26 cellular contexts compared by ENCODE assay signal in genomic region chr3:182242563-182242962, GRCh38.
A peak's percentile ranks its signal among the peaks of the same experiment; 100 is the strongest.
DNase-seq lines count a peak whose midpoint lies in the region; ATAC-seq and TF ChIP-seq lines count a peak whose summit lies in the region.
"Had no signal": no experiment of that assay in that cellular context is flagged by ENCODE, and none has a peak within 500 bp of the region (broad histone marks: within the 10 kb centered on the region; RNA-seq: fewer than 3 reads in every experiment).

No MANE protein-coding gene starts in this region.

- H3K36me3 Mint-ChIP-seq in activated naive CD4-positive, alpha-beta T cell treated with anti-CD3 and anti-CD28 coated beads, Interleukin-2, amount 50 U/mL, for 72 hours, result no peaks in the 10 kb centered on the region
- H3K36me3 Mint-ChIP-seq: activated CD8-positive, alpha-beta memory T cell treated with anti-CD3 and anti-CD28 coated beads, Interleukin-2, amount 10 ng/mL, durations not matched to agents 7 days and 5 days; natural killer cell; WTC11 had no signal

- H3K4me1 ChIP-seq in SK-N-SH (ENCODE audit: control insufficient read depth in 1 of 2, insufficient read depth in 2 of 2, low read depth in 1 of 2, low read length in 1 of 2) (peaks cover 0 to 9% of the 10 kb centered on the region in 2 experiments; a peak in 2 of 4 replicates), muscle layer of duodenum (ENCODE audit: control insufficient read depth in 1 of 2, insufficient read depth in 2 of 2, low read length in 2 of 2) (peaks cover 0 to 7% of the 10 kb centered on the region in 2 donors), uterus (peaks cover 0 to 4% of the 10 kb centered on the region in 2 donors)
- H3K4me1 ChIP-seq: colonic mucosa, upper lobe of left lung had no signal

- H3K27me3 ChIP-seq in SK-N-SH (ENCODE audit: insufficient read depth) (no peaks in the 10 kb centered on the region), dorsolateral prefrontal cortex (no peaks in the 10 kb centered on the region), muscle layer of duodenum (ENCODE audit: low read depth, low read length) (no peaks in the 10 kb centered on the region), uterus (no peaks in the 10 kb centered on the region)
- H3K27me3 ChIP-seq: colonic mucosa, esophagus squamous epithelium, MG63, SJCRH30, upper lobe of left lung had no signal

- H3K4me3 ChIP-seq in SK-N-SH (ENCODE audit: low read depth in 2 of 2, low read length in 1 of 2) (no peak overlapping the region), dorsolateral prefrontal cortex (peak overlapping the region in 8 of 59 donors; percentile 8 to 41 (median 32)), muscle layer of duodenum (ENCODE audit: low read depth in 1 of 2, low read length in 2 of 2) (no peak overlapping the region), uterus (no peak overlapping the region)
- H3K4me3 ChIP-seq: colonic mucosa, esophagus squamous epithelium, MG63, SJCRH30, upper lobe of left lung had no signal

- H3K27ac Mint-ChIP-seq in activated naive CD4-positive, alpha-beta T cell treated with anti-CD3 and anti-CD28 coated beads, Interleukin-2, amount 50 U/mL, for 72 hours, result no peak overlapping the region
- H3K27ac Mint-ChIP-seq: activated CD8-positive, alpha-beta memory T cell treated with anti-CD3 and anti-CD28 coated beads, Interleukin-2, amount 10 ng/mL, durations not matched to agents 7 days and 5 days; natural killer cell; WTC11 had no signal

- H3K9ac ChIP-seq in SK-N-SH, result no peak overlapping the region

- TF ChIP-seq EP300 in SK-N-SH (IDR thresholded peaks at IDR 0.05; ENCODE audit: borderline replicate concordance in 1 of 2, low read depth in 1 of 2, low read length in 1 of 2), result no peak

- intact Hi-C loops in dorsolateral prefrontal cortex (cut with DNase I) (loop anchor here (1.0 to 10.0 kb wide), 4 partner anchors 148 to 516 kb away; no protein-coding TSS in a partner anchor), uterus (cut with DNase I; ENCODE audit: low total_unique reads) (no loop called here)

- no peak for TF ChIP-seq RAD21 in SK-N-SH (IDR thresholded peaks at IDR 0.05; ENCODE audit: low read length)

- POLR2A ChIA-PET in SK-N-SH (lab: Yijun Ruan, JAX), result no interaction called here

- no peaks in the 10 kb centered on the region for H3K79me2 ChIP-seq in SK-N-SH (ENCODE audit: insufficient read depth)

- H3K9me3 ChIP-seq in SK-N-SH (no peaks in the 10 kb centered on the region), muscle layer of duodenum (ENCODE audit: control insufficient read depth in 1 of 2, low read length in 2 of 2) (no peaks in the 10 kb centered on the region), uterus (no peaks in the 10 kb centered on the region)
- H3K9me3 ChIP-seq: colonic mucosa, esophagus squamous epithelium, MG63, SJCRH30, upper lobe of left lung had no signal

- DNase-seq in SK-N-SH (no peak), dorsolateral prefrontal cortex (no peak), uterus (no peak), NCI-H2029 (lab: John Stamatoyannopoulos, UW) (no peak)
- no peak for DNase-seq in activated naive CD4-positive, alpha-beta T cell treated with anti-CD3 and anti-CD28 coated beads, Interleukin-2, amount 50 U/mL, for 72 hours (ENCODE audit: low spot score in 2 of 2)
- DNase-seq: activated CD8-positive, alpha-beta memory T cell treated with anti-CD3 and anti-CD28 coated beads, Interleukin-2, amount 10 ng/mL, durations not matched to agents 7 days and 5 days; activated naive CD4-positive, alpha-beta T cell treated with Interleukin-2 at 50 U/mL for 16 hours; Calu3; colonic mucosa; DND-41; esophagus squamous epithelium; foreskin melanocyte; HCEC 1CT; KBM-7; MG63; natural killer cell; NCI-H1105 treated with DMSO at 0.1 percent for 48 hours; NCI-H2029 treated with DMSO at 0.1 percent for 48 hours; T-helper 2 cell; upper lobe of left lung had no signal

- no peaks in the 10 kb centered on the region for H4K20me1 ChIP-seq in SK-N-SH (ENCODE audit: insufficient read depth)

- H3K9me2 ChIP-seq in SK-N-SH, result no peaks in the 10 kb centered on the region

- no peaks in the 10 kb centered on the region for H3K36me3 ChIP-seq in SK-N-SH (replicated peaks in 1 of 2; ENCODE audit: control insufficient read depth in 1 of 2, insufficient read depth in 2 of 2, low read length in 1 of 2)
- no peaks in the 10 kb centered on the region for H3K36me3 ChIP-seq in muscle layer of duodenum (ENCODE audit: control insufficient read depth in 1 of 2, insufficient read depth in 2 of 2, low read length in 2 of 2)
- H3K36me3 ChIP-seq in uterus, result no peaks in the 10 kb centered on the region
- H3K36me3 ChIP-seq: colonic mucosa, esophagus squamous epithelium, MG63, SJCRH30, upper lobe of left lung had no signal

- ATAC-seq in SK-N-SH treated with all-trans-retinoic acid at 6 μM for 48 hours (no peak), GM19463 (IDR thresholded peaks at IDR 0.05; ENCODE audit: unreplicated experiment) (no peak)
- no peak for ATAC-seq in activated naive CD4-positive, alpha-beta T cell treated with anti-CD3 and anti-CD28 coated beads, Interleukin-2, amount 50 U/mL, for 72 hours
- ATAC-seq: activated CD8-positive, alpha-beta memory T cell treated with anti-CD3 and anti-CD28 coated beads, Interleukin-2, amount 10 ng/mL, durations not matched to agents 7 days and 5 days; natural killer cell; WTC11 had no signal

- no peak overlapping the region for H3K4me2 ChIP-seq in SK-N-SH

- no peaks in the 10 kb centered on the region for H3F3A ChIP-seq in SK-N-SH (replicated peaks; ENCODE audit: insufficient read depth)

- TF ChIP-seq POLR2A in uterus (IDR thresholded peaks at IDR 0.05), result no peak

- TF ChIP-seq CTCF in SK-N-SH (IDR thresholded peaks at IDR 0.05) (no peak), dorsolateral prefrontal cortex (IDR thresholded peaks at IDR 0.05 in 54 of 56, conservative IDR thresholded peaks at IDR 0.05 in 2 of 56; ENCODE audit: low read depth in 1 of 56, partially characterized antibody in 56 of 56) (no peak), uterus (IDR thresholded peaks at IDR 0.05) (no peak)

- H2AFZ ChIP-seq in SK-N-SH (ENCODE audit: low read depth), result no peak overlapping the region

- H3K27ac ChIP-seq in SK-N-SH (ENCODE audit: low read depth in 2 of 2, low read length in 1 of 2), result peak overlapping the region in 1 of 2 experiments; percentile 57; a peak in 2 of 4 replicates
- peak overlapping the region in 58 of 59 donors; percentile 72 to 97 (median 92) for H3K27ac ChIP-seq in dorsolateral prefrontal cortex
- H3K27ac ChIP-seq in muscle layer of duodenum (ENCODE audit: low read length), result peak overlapping the region; percentile 57
- peak overlapping the region; percentile 37 to 43 for H3K27ac ChIP-seq in uterus
- H3K27ac ChIP-seq: 22Rv1, colonic mucosa had no signal

- CTCF ChIA-PET in SK-N-SH (lab: Yijun Ruan, JAX), result interaction anchor here (0.7 to 1.9 kb wide), 6 partner anchors 9 to 1032 kb away, joined by 3 to 7 read pairs (median 3); no protein-coding TSS in a partner anchor

- H3K9me3 Mint-ChIP-seq in activated naive CD4-positive, alpha-beta T cell treated with anti-CD3 and anti-CD28 coated beads, Interleukin-2, amount 50 U/mL, for 72 hours, result peaks cover 0 to 4% of the 10 kb centered on the region in 2 donors

TF ChIP-seq in SK-N-SH treated with all-trans-retinoic acid at 6 μM for 48 hours, 23 proteins besides CTCF, POLR2A, EP300 and RAD21:
- TF ChIP-seq GLIS3 (CRISPR knock-in tag; IDR thresholded peaks at IDR 0.05), result no peak
- TF ChIP-seq ISL1 (CRISPR knock-in tag; IDR thresholded peaks at IDR 0.05), result peak; percentile 21; the same call in 1 of the 2 replicates
- TF ChIP-seq ESRRG (CRISPR knock-in tag; IDR thresholded peaks at IDR 0.05), result no peak
- no peak for TF ChIP-seq PATZ1 (CRISPR knock-in tag; IDR thresholded peaks at IDR 0.05; ENCODE audit: borderline replicate concordance)

TF ChIP-seq in SK-N-SH, 30 proteins besides CTCF, POLR2A, EP300 and RAD21:
- TF ChIP-seq ELF1 (IDR thresholded peaks at IDR 0.05), result no peak
- no peak for TF ChIP-seq NRF1 (IDR thresholded peaks at IDR 0.05; ENCODE audit: low read depth, low read length)
- no peak for TF ChIP-seq RXRA (IDR thresholded peaks at IDR 0.05; ENCODE audit: borderline replicate concordance, low read depth)
- no peak for TF ChIP-seq MAX (IDR thresholded peaks at IDR 0.05; ENCODE audit: low read depth)
- TF ChIP-seq GABPA (IDR thresholded peaks at IDR 0.05; ENCODE audit: low read depth), result no peak
- TF ChIP-seq USF2 (IDR thresholded peaks at IDR 0.05; ENCODE audit: borderline replicate concordance, low read depth, low read length), result no peak
- TF ChIP-seq MEF2A (IDR thresholded peaks at IDR 0.05; ENCODE audit: borderline replicate concordance, low read depth), result no peak
